In the genomic region with DNA sequence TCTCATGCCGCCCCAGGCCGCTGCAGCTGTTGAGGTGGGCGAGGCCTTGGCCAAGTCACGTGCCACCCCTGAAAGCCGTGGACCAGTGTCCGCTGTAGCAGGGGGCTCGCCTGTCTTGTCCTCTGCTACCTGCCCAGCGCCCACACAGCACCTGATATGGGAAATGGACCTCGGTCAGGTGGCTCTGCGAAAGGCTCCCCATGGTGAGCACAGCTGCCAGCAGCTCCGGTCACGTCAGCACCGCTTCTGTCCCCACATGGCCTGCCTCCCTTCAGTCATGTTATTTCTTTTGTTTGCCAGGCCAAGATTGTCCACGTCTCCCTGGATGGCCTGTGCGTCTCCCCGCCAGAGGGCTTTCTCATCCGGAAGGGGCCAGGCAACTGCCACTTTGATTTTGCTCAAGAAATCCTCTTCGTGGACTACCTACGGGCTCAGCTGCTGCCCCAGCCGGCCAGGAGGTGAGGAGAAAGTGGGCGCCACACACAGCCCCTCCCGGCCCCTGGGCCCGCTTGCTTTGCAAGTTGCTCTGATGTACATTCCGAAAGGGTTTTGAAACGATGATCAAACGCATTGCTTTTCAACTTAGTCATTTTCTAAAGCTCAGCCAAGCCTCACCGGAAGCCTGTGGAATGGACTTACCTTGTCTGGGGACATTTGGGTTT, we compare ENCODE assay signal across 12 cellular contexts.
DNase-seq lines count a peak whose midpoint lies in the region; ATAC-seq and TF ChIP-seq lines count a peak whose summit lies in the region.
"Had no signal": no experiment of that assay in that cellular context is flagged by ENCODE, and none has a peak within 500 bp of the region (broad histone marks: within the 10 kb centered on the region; RNA-seq: fewer than 3 reads in every experiment).

No MANE protein-coding gene starts in this region.

- H4K5ac ChIP-seq in mesendoderm (ENCODE audit: low read length) = no peak overlapping the region

- H3K79me1 ChIP-seq in mesendoderm (ENCODE audit: low read length) = no peaks in the 10 kb centered on the region

- no peak overlapping the region for H2BK120ac ChIP-seq in mesendoderm (ENCODE audit: low read depth, low read length)

- no peak overlapping the region for H3K23ac ChIP-seq in mesendoderm (ENCODE audit: low read length)

- H2AK5ac ChIP-seq in mesendoderm (ENCODE audit: low read length) = no peak overlapping the region

- H2BK15ac ChIP-seq in mesendoderm (replicated peaks; ENCODE audit: low read depth) = no peak overlapping the region

- no peak overlapping the region for H3K4me2 ChIP-seq in mesendoderm (ENCODE audit: low read length)

- DNase-seq in AG04450 (ENCODE audit: low read depth, low spot score) (peak; percentile 32), brain microvascular endothelial cell (peak; percentile 59), mesendoderm (peak; percentile 32), NCI-H2171 (lab: John Stamatoyannopoulos, UW) (no peak), anterior cingulate cortex (lab: John Stamatoyannopoulos, UW) (no peak)
- DNase-seq in activated CD8-positive, alpha-beta T cell treated with anti-CD3 and anti-CD28 coated beads, Interleukin-2, amount 10 ng/mL, durations not matched to agents 7 days and 5 days = no peak
- DNase-seq: central memory CD4-positive, alpha-beta T cell; NCI-H82 had no signal

- no CpG with 5 or more reads among the region's 27 CpGs for WGBS in mesendoderm (ENCODE audit: extremely low coverage, insufficient coverage, low lambda C conversion rate)

- no peaks in the 10 kb centered on the region for H3K27me3 Mint-ChIP-seq in activated CD8-positive, alpha-beta T cell treated with anti-CD3 and anti-CD28 coated beads, Interleukin-2, amount 10 ng/mL, durations not matched to agents 7 days and 5 days (ENCODE audit: low read depth)

- H3K36me3 Mint-ChIP-seq in activated CD8-positive, alpha-beta T cell treated with anti-CD3 and anti-CD28 coated beads, Interleukin-2, amount 10 ng/mL, durations not matched to agents 7 days and 5 days (ENCODE audit: low read depth) = no peaks in the 10 kb centered on the region

- H3K79me2 ChIP-seq in mesendoderm (ENCODE audit: control insufficient read depth, insufficient read depth, low read length) = no peaks in the 10 kb centered on the region

- H3K18ac ChIP-seq in mesendoderm (ENCODE audit: low read length) = no peak overlapping the region

- H3K4me3 Mint-ChIP-seq in activated CD8-positive, alpha-beta T cell treated with anti-CD3 and anti-CD28 coated beads, Interleukin-2, amount 10 ng/mL, durations not matched to agents 7 days and 5 days = no peak overlapping the region
- H3K4me3 Mint-ChIP-seq: CD14-positive monocyte had no signal

- CTCF ChIA-PET in AG04450 (lab: Charles Lee) = interaction anchor here (1.2 to 3.6 kb wide), 2 partner anchors 10 to 130 kb away, joined by 4 to 23 read pairs; no protein-coding TSS in a partner anchor
- CTCF ChIA-PET in activated CD8-positive, alpha-beta T cell treated with anti-CD3 and anti-CD28 coated beads, Interleukin-2, amount 10 ng/mL, durations not matched to agents 7 days and 5 days (lab: Charles Lee) = no interaction called here

- H3K4me3 ChIP-seq in AG04450 (ENCODE audit: low read depth, low read length) (no peak overlapping the region), HUES6 (ENCODE audit: low read depth, low read length) (no peak overlapping the region), brain microvascular endothelial cell (ENCODE audit: low read depth, low read length) (no peak overlapping the region), mesendoderm (ENCODE audit: low read length) (no peak overlapping the region)
- H3K4me3 ChIP-seq: pancreas had no signal

- POLR2A ChIA-PET in AG04450 (lab: Yijun Ruan, JAX) = no interaction called here
- POLR2A ChIA-PET in activated CD8-positive, alpha-beta T cell treated with anti-CD3 and anti-CD28 coated beads, Interleukin-2, amount 10 ng/mL, durations not matched to agents 7 days and 5 days (lab: Charles Lee) = no interaction called here

- TF ChIP-seq CTCF in AG04450 (IDR thresholded peaks at IDR 0.05; ENCODE audit: low read depth, low read length) (no peak), brain microvascular endothelial cell (IDR thresholded peaks at IDR 0.05; ENCODE audit: low read depth, low read length, missing control alignments) (no peak)

- H4K8ac ChIP-seq in mesendoderm (ENCODE audit: low read depth, low read length) = no peak overlapping the region

- H3K36me3 ChIP-seq in HUES6 (ENCODE audit: control insufficient read depth, insufficient read depth, low read length) (peaks cover 15% of the 10 kb centered on the region), brain microvascular endothelial cell (replicated peaks) (no peaks in the 10 kb centered on the region), mesendoderm (ENCODE audit: control insufficient read depth, insufficient read depth, low read length) (no peaks in the 10 kb centered on the region)

- in situ Hi-C loops in brain microvascular endothelial cell (cut with HindIII; ENCODE audit: low pct_ligation_motif_present, low sequenced_read_pairs) = no loop called here

- H3K9me3 ChIP-seq in AG04450 (ENCODE audit: control insufficient read depth, insufficient read depth, low read length) (peaks cover 3% of the 10 kb centered on the region), HUES6 (ENCODE audit: control insufficient read depth, insufficient read depth, low read depth, low read length) (no peaks in the 10 kb centered on the region)
- H3K9me3 ChIP-seq: pancreas had no signal

- H3K4me1 ChIP-seq in HUES6 (ENCODE audit: control insufficient read depth, insufficient read depth, low read length) (peaks cover 4% of the 10 kb centered on the region; the same call in 1 of the 2 replicates), mesendoderm (ENCODE audit: control insufficient read depth, low read depth, low read length) (no peaks in the 10 kb centered on the region)
- H3K4me1 ChIP-seq: pancreas had no signal

- no peak overlapping the region for H2BK5ac ChIP-seq in mesendoderm (ENCODE audit: low read length)

- no peak overlapping the region for H3K4ac ChIP-seq in mesendoderm (ENCODE audit: low read depth, low read length)

- H3K56ac ChIP-seq in mesendoderm (ENCODE audit: low read length) = no peak overlapping the region

- H3K4me1 Mint-ChIP-seq in activated CD8-positive, alpha-beta T cell treated with anti-CD3 and anti-CD28 coated beads, Interleukin-2, amount 10 ng/mL, durations not matched to agents 7 days and 5 days (ENCODE audit: low read depth) = no peaks in the 10 kb centered on the region
- H3K4me1 Mint-ChIP-seq: CD14-positive monocyte had no signal

- H3K9ac ChIP-seq in HUES6 (ENCODE audit: low read length) (no peak overlapping the region), mesendoderm (ENCODE audit: low read length) (no peak overlapping the region)

- ATAC-seq in GM18909 (IDR thresholded peaks at IDR 0.05; ENCODE audit: poor library complexity, unreplicated experiment) = no peak
- ATAC-seq in activated CD8-positive, alpha-beta T cell treated with anti-CD3 and anti-CD28 coated beads, Interleukin-2, amount 10 ng/mL, durations not matched to agents 7 days and 5 days = no peak
- ATAC-seq: pancreas had no signal

- H3K27me3 ChIP-seq in AG04450 (ENCODE audit: control insufficient read depth, insufficient read depth, low read length) (no peaks in the 10 kb centered on the region), HUES6 (ENCODE audit: control insufficient read depth, insufficient read depth, low read length) (no peaks in the 10 kb centered on the region), brain microvascular endothelial cell (replicated peaks) (no peaks in the 10 kb centered on the region), mesendoderm (ENCODE audit: insufficient read depth, low read length, poor library complexity) (no peaks in the 10 kb centered on the region)
- H3K27me3 ChIP-seq: pancreas had no signal

- no peaks in the 10 kb centered on the region for H3K9me3 Mint-ChIP-seq in activated CD8-positive, alpha-beta T cell treated with anti-CD3 and anti-CD28 coated beads, Interleukin-2, amount 10 ng/mL, durations not matched to agents 7 days and 5 days (ENCODE audit: insufficient read depth)

- H3K27ac Mint-ChIP-seq in activated CD8-positive, alpha-beta T cell treated with anti-CD3 and anti-CD28 coated beads, Interleukin-2, amount 10 ng/mL, durations not matched to agents 7 days and 5 days = no peak overlapping the region

- H3K27ac ChIP-seq in AG04450 (ENCODE audit: low read depth, low read length) (peak overlapping the region; percentile 39), HUES6 (ENCODE audit: low read depth, low read length) (0 out of 2 replicates have a peak overlapping the region, but pooled peaks have one; percentile 8), brain microvascular endothelial cell (peak overlapping the region; percentile 43), mesendoderm (ENCODE audit: low read depth, low read length) (no peak overlapping the region)
- H3K27ac ChIP-seq: pancreas had no signal

Comparison
In these comparisons a context has a peak if more than half of its experiments do, and no peak if none do; other contexts are left out.
1. DNase-seq: peak in AG04450 (single experiment), brain microvascular endothelial cell (single experiment) and mesendoderm (single experiment); none in NCI-H2171 (single experiment), activated CD8-positive, alpha-beta T cell treated with anti-CD3 and anti-CD28 coated beads, Interleukin-2, amount 10 ng/mL, durations not matched to agents 7 days and 5 days (single experiment) and anterior cingulate cortex (0 of 58).